8 cellular contexts compared by ENCODE assay signal in the genomic region with DNA sequence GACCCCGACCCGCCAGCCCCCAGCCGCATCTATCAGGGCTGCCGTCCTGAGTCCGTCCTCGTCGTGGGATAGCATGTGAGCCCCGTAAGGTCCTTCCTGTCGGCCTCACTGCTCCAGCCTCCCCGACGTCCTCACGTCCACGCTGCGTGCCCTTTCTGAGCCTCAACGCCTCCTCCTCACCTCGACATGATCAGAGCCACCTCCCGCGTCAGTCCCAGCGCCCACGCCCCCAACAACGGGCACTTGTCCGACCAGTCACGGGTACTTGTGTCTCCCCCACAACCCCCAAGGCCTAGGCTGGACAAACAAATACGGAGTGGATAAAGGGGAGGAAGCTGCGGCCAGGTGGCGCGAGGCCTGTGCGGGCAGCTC. TPM values are rescaled to one million over a fixed set of nuclear protein-coding genes. Genes with fewer than 3 reads are reported as not detected.
A peak's percentile ranks its signal among the peaks of the same experiment; 100 is the strongest.
DNase-seq lines count a peak whose midpoint lies in the region; ATAC-seq, FAIRE-seq and TF ChIP-seq lines count a peak whose summit lies in the region.

No MANE protein-coding gene starts in this region.

- H4K20me1 ChIP-seq in SK-N-SH (ENCODE audit: insufficient read depth) (no peaks in the 10 kb centered on the region), HepG2 (ENCODE audit: insufficient read depth, low read length) (no peaks in the 10 kb centered on the region)

- WGBS in SK-N-SH (ENCODE audit: low lambda C conversion rate), result 2% methylated on average over 28 of the region's 28 CpGs
- WGBS in HepG2 (ENCODE audit: low lambda C conversion rate), result 5% methylated on average over 24 of the region's 28 CpGs

- H3K4me3 ChIP-seq in AG04450 (ENCODE audit: low read depth, low read length) (peak overlapping the region; percentile 77), SK-N-SH (ENCODE audit: low read depth in 2 of 2, low read length in 1 of 2) (peak overlapping the region; percentile 77 to 95), breast epithelium (peak overlapping the region; percentile 65 to 83 (median 66)), HepG2 (replicated peaks in 1 of 3; ENCODE audit: insufficient read depth in 1 of 3, low read depth in 2 of 3, low read length in 3 of 3) (peak overlapping the region; percentile 76 to 92 (median 80))

- intact Hi-C loops in breast epithelium (cut with DNase I; ENCODE audit: low total_unique reads) (no loop called here), HepG2 (cut with micrococcal nuclease; ENCODE audit: unreplicated experiment) (loop anchor here (2.0 kb wide), 1 partner anchor 19 kb away; a partner anchor contains a TSS)

- TSS peak; percentile 82 for BruUV-seq in HepG2 (replicated peaks; lab: Mats Ljungman, UMichigan)

- H3K36me3 ChIP-seq in SK-N-SH (replicated peaks in 1 of 2; ENCODE audit: control insufficient read depth in 1 of 2, insufficient read depth in 2 of 2, low read length in 1 of 2), result no peaks in the 10 kb centered on the region
- H3K36me3 ChIP-seq in breast epithelium, result no peaks in the 10 kb centered on the region
- H3K36me3 ChIP-seq in HepG2 (replicated peaks in 1 of 2; ENCODE audit: control insufficient read depth in 1 of 2, insufficient read depth in 2 of 2, low read length in 2 of 2), result no peaks in the 10 kb centered on the region

- TF ChIP-seq POLR2A in breast epithelium (IDR thresholded peaks at IDR 0.05) (no peak), HepG2 (IDR thresholded peaks at IDR 0.05; ENCODE audit: insufficient read depth in 1 of 2, low read depth in 2 of 2, low read length in 2 of 2) (no peak; a peak in 1 of 4 replicates)

- peak overlapping the region; percentile 98 for H3K4me2 ChIP-seq in SK-N-SH
- peak overlapping the region; percentile 83 for H3K4me2 ChIP-seq in HepG2 (ENCODE audit: low read depth, low read length)

- H3F3A ChIP-seq in SK-N-SH (replicated peaks; ENCODE audit: insufficient read depth), result peaks cover 23% of the 10 kb centered on the region

- in situ Hi-C loops in HepG2 (cut with HindIII; ENCODE audit: extremely low pct_ligation_motif_present, low pct_unique_long_range_greater_than_20kb), result no loop called here

- H3K27ac ChIP-seq in AG04450 (ENCODE audit: low read depth, low read length) (peak overlapping the region; percentile 97), SK-N-SH (ENCODE audit: low read depth in 2 of 2, low read length in 1 of 2) (peak overlapping the region; percentile 97 to 98), breast epithelium (peak overlapping the region; percentile 89 to 91), HepG2 (ENCODE audit: extremely low read length, insufficient read depth, low read length) (peak overlapping the region; percentile 97)

- ATAC-seq in GM18520 (IDR thresholded peaks at IDR 0.05; ENCODE audit: unreplicated experiment), result peak; percentile 3
- peak; percentile 1 for ATAC-seq in HG03565 (IDR thresholded peaks at IDR 0.05; ENCODE audit: unreplicated experiment)
- peak; percentile 38 for ATAC-seq in HepG2
- ATAC-seq in GM18519 (IDR thresholded peaks at IDR 0.05; ENCODE audit: low FRiP score, unreplicated experiment), result no peak

- POLR2A ChIA-PET in AG04450 (lab: Yijun Ruan, JAX) (interaction anchor here (0.6 to 2.3 kb wide), 11 partner anchors 12 to 158 kb away, joined by 3 to 17 read pairs (median 6); a partner anchor contains a TSS), SK-N-SH (lab: Yijun Ruan, JAX) (interaction anchor here (0.8 to 3.2 kb wide), 15 partner anchors 9 to 193 kb away, joined by 3 to 34 read pairs (median 6); a partner anchor contains a TSS), HepG2 (lab: Yijun Ruan, JAX) (interaction anchor here (0.8 to 2.4 kb wide), 31 partner anchors 8 to 214 kb away, joined by 3 to 33 read pairs (median 7); a partner anchor contains a TSS)

- H3K9ac ChIP-seq in SK-N-SH, result peak overlapping the region; percentile 97
- peak overlapping the region; percentile 98 for H3K9ac ChIP-seq in HepG2 (ENCODE audit: insufficient read depth, low read depth, low read length)

- H3K9me3 ChIP-seq in AG04450 (ENCODE audit: control insufficient read depth, insufficient read depth, low read length) (peaks cover 7% of the 10 kb centered on the region; the same call in 1 of the 2 replicates), SK-N-SH (no peaks in the 10 kb centered on the region), breast epithelium (no peaks in the 10 kb centered on the region), HepG2 (ENCODE audit: low read length) (no peaks in the 10 kb centered on the region)

- H3K9me2 ChIP-seq in SK-N-SH, result no peaks in the 10 kb centered on the region

- peak overlapping the region; percentile 94 for H2AFZ ChIP-seq in SK-N-SH (ENCODE audit: low read depth)
- no peak overlapping the region for H2AFZ ChIP-seq in HepG2 (ENCODE audit: low read length)

- FAIRE-seq in HepG2 (lab: Jason Lieb, UNC), result no peak

- TF ChIP-seq CTCF in AG04450 (IDR thresholded peaks at IDR 0.05; ENCODE audit: low read depth, low read length), result 0 out of 2 replicates have a peak, but pooled peaks have one; percentile 24
- no peak for TF ChIP-seq CTCF in SK-N-SH (IDR thresholded peaks at IDR 0.05)
- TF ChIP-seq CTCF in breast epithelium (IDR thresholded peaks at IDR 0.05), result no peak
- TF ChIP-seq CTCF in HepG2 (CRISPR knock-in tag; IDR thresholded peaks at IDR 0.05), result no peak

- CTCF ChIA-PET in AG04450 (lab: Charles Lee), result no interaction called here
- CTCF ChIA-PET in SK-N-SH (lab: Yijun Ruan, JAX), result interaction anchor here (0.9 to 2.5 kb wide), 4 partner anchors 8 to 157 kb away, joined by 3 to 12 read pairs (median 4); a partner anchor contains a TSS
- CTCF ChIA-PET in HepG2 (lab: Yijun Ruan, JAX; ENCODE audit: low intra/inter-chr PET ratio, low total read pairs), result no interaction called here

- H3K4me1 ChIP-seq in SK-N-SH (ENCODE audit: control insufficient read depth in 1 of 2, insufficient read depth in 2 of 2, low read depth in 1 of 2, low read length in 1 of 2) (peaks cover 0 to 8% of the 10 kb centered on the region in 2 experiments; a peak in 2 of 4 replicates), breast epithelium (no peaks in the 10 kb centered on the region), HepG2 (ENCODE audit: insufficient read depth, low read length) (peaks cover 11% of the 10 kb centered on the region)

- no peak for DNase-seq in AG04450 (ENCODE audit: low read depth, low spot score)
- peak; percentile 83 for DNase-seq in SK-N-SH
- peak; percentile 46 to 61 for DNase-seq in breast epithelium (ENCODE audit: low spot score in 2 of 2)
- peak; percentile 49 for DNase-seq in HepG2 (ENCODE audit: low spot score)
- DNase-seq in stimulated activated CD8-positive, alpha-beta memory T cell treated with anti-CD3 and anti-CD28 coated beads, Interleukin-7, amount 100 ng/mL, for 24 hours (ENCODE audit: low read depth), result peak; percentile 20

- H3K27me3 ChIP-seq in AG04450 (ENCODE audit: control insufficient read depth, insufficient read depth, low read length), result peaks cover 10% of the 10 kb centered on the region
- no peaks in the 10 kb centered on the region for H3K27me3 ChIP-seq in SK-N-SH (ENCODE audit: insufficient read depth)
- H3K27me3 ChIP-seq in breast epithelium, result no peaks in the 10 kb centered on the region
- no peaks in the 10 kb centered on the region for H3K27me3 ChIP-seq in HepG2 (ENCODE audit: control insufficient read depth in 1 of 2, insufficient read depth in 2 of 2, low read length in 2 of 2)

- TF ChIP-seq RAD21 in SK-N-SH (IDR thresholded peaks at IDR 0.05; ENCODE audit: low read length) (no peak), HepG2 (CRISPR knock-in tag; IDR thresholded peaks at IDR 0.05) (no peak)

- no peaks in the 10 kb centered on the region for H3K79me2 ChIP-seq in SK-N-SH (ENCODE audit: insufficient read depth)
- H3K79me2 ChIP-seq in HepG2 (ENCODE audit: insufficient read depth, low read length), result no peaks in the 10 kb centered on the region

- TF ChIP-seq EP300 in SK-N-SH (IDR thresholded peaks at IDR 0.05; ENCODE audit: borderline replicate concordance in 1 of 2, low read depth in 1 of 2, low read length in 1 of 2) (no peak), HepG2 (IDR thresholded peaks at IDR 0.05; ENCODE audit: low read depth in 2 of 2, low read length in 2 of 2) (no peak), HepG2 (CRISPR knock-in tag; IDR thresholded peaks at IDR 0.05; ENCODE audit: borderline replicate concordance) (no peak)

RNA-seq across cellular contexts. Expression of a gene that starts 0.7 kb away (rescaled TPM):
- polyA plus RNA-seq in AG04450 (2011; rRNA removed) (0.06 TPM in 2 replicates), SK-N-SH (2012; rRNA removed) (1.0 and 1.1 TPM in 2 replicates), HepG2 (2011; rRNA removed) (1.5 and 1.8 TPM in 2 replicates)
- polyA minus RNA-seq in AG04450 (2011; rRNA and poly(A)+ RNA removed), result 0.13 and 0.18 TPM in 2 replicates
- 0.30 and 0.45 TPM in 2 replicates for polyA plus RNA-seq in SK-N-SH (2012; cell fraction: cytosol; rRNA removed)
- polyA plus RNA-seq in SK-N-SH (2012; cell fraction: nucleus; rRNA removed), result 8.1 and 13.1 TPM in 2 replicates
- total RNA-seq in breast epithelium (1 to 10 TPM in 2 of 3 donors, under 1 TPM in 1; 0.80 to 5.3 (median 3.6) TPM), HepG2 (2016; rRNA removed; fragmentation: Illumina TruSeq; extraction: Trizol) (1.1 and 1.9 TPM in 2 replicates)
- total RNA-seq in HepG2 (2016; cell fraction: cytosol; rRNA removed; fragmentation: Illumina TruSeq; extraction: Trizol; ENCODE audit: low read depth), result 0.10 and 0.53 TPM in 2 replicates
- 1.4 and 1.9 TPM in 2 replicates for total RNA-seq in HepG2 (2016; cell fraction: insoluble cytoplasmic fraction; rRNA removed; fragmentation: Illumina TruSeq; extraction: Trizol)
- total RNA-seq in HepG2 (2016; cell fraction: membrane; rRNA removed; fragmentation: Illumina TruSeq; extraction: Trizol), result 0.76 and 0.77 TPM in 2 replicates
- total RNA-seq in HepG2 (2016; cell fraction: nucleus; rRNA removed; fragmentation: Illumina TruSeq; extraction: Trizol), result 1.4 and 2.1 TPM in 2 replicates
- 0.74 and 1.2 TPM in 2 replicates for polyA plus RNA-seq in HepG2 (2011; cell fraction: cytosol; rRNA removed)
- polyA plus RNA-seq in HepG2 (2011; cell fraction: nucleus; rRNA removed), result 9.3 and 11.8 TPM in 2 replicates
- polyA plus RNA-seq in HepG2 (2012), result 0.83 and 1.1 TPM in 2 replicates
- 0.10 and 0.16 TPM in 2 replicates for polyA plus RNA-seq in HepG2 (2016; cell fraction: cytosol; fragmentation: Illumina TruSeq; extraction: Trizol; ENCODE audit: low read depth)
- polyA plus RNA-seq in HepG2 (2016; cell fraction: insoluble cytoplasmic fraction; fragmentation: Illumina TruSeq; extraction: Trizol; ENCODE audit: low read depth), result 0.84 and 1.1 TPM in 2 replicates
- polyA plus RNA-seq in HepG2 (2016; cell fraction: membrane; fragmentation: Illumina TruSeq; extraction: Trizol; ENCODE audit: low read depth), result 0.37 and 0.49 TPM in 2 replicates
- 3.8 and 4.5 TPM in 2 replicates for polyA plus RNA-seq in HepG2 (2016; cell fraction: nucleus; fragmentation: Illumina TruSeq; extraction: Trizol; ENCODE audit: insufficient read depth, low read depth)
- 3.8 and 4.0 TPM in 2 replicates for polyA minus RNA-seq in HepG2 (2011; rRNA and poly(A)+ RNA removed; ENCODE audit: low replicate concordance)
- polyA minus RNA-seq in HepG2 (2011; cell fraction: cytosol; rRNA and poly(A)+ RNA removed), result 0.40 and 0.79 TPM in 2 replicates
- 2.7 and 3.0 TPM in 2 replicates for polyA minus RNA-seq in HepG2 (2011; cell fraction: nucleus; rRNA and poly(A)+ RNA removed)

RNA-seq across cellular contexts. Expression of a gene that starts 8.6 kb away (rescaled TPM):
- polyA plus RNA-seq in AG04450 (2011; rRNA removed) (7.5 and 13.2 TPM in 2 replicates), SK-N-SH (2012; rRNA removed) (61.4 and 62.6 TPM in 2 replicates), HepG2 (2011; rRNA removed) (14.7 and 49.8 TPM in 2 replicates)
- 1.1 and 1.2 TPM in 2 replicates for polyA minus RNA-seq in AG04450 (2011; rRNA and poly(A)+ RNA removed)
- polyA plus RNA-seq in SK-N-SH (2012; cell fraction: cytosol; rRNA removed), result 39.1 and 61.2 TPM in 2 replicates
- 23.3 and 58.0 TPM in 2 replicates for polyA plus RNA-seq in SK-N-SH (2012; cell fraction: nucleus; rRNA removed)
- total RNA-seq in breast epithelium (10 to 100 TPM; 40.6 to 42.7 (median 42.6) TPM), HepG2 (2016; rRNA removed; fragmentation: Illumina TruSeq; extraction: Trizol) (15.1 and 41.4 TPM in 2 replicates)
- total RNA-seq in HepG2 (2016; cell fraction: cytosol; rRNA removed; fragmentation: Illumina TruSeq; extraction: Trizol; ENCODE audit: low read depth), result 4.8 and 5.3 TPM in 2 replicates
- total RNA-seq in HepG2 (2016; cell fraction: insoluble cytoplasmic fraction; rRNA removed; fragmentation: Illumina TruSeq; extraction: Trizol), result 10.3 and 47.9 TPM in 2 replicates
- total RNA-seq in HepG2 (2016; cell fraction: membrane; rRNA removed; fragmentation: Illumina TruSeq; extraction: Trizol), result 6.5 and 6.7 TPM in 2 replicates
- 31.7 and 39.4 TPM in 2 replicates for total RNA-seq in HepG2 (2016; cell fraction: nucleus; rRNA removed; fragmentation: Illumina TruSeq; extraction: Trizol)
- polyA plus RNA-seq in HepG2 (2011; cell fraction: cytosol; rRNA removed), result 18.1 and 24.4 TPM in 2 replicates
- polyA plus RNA-seq in HepG2 (2011; cell fraction: nucleus; rRNA removed), result 63.3 and 113 TPM in 2 replicates
- 59.9 and 62.4 TPM in 2 replicates for polyA plus RNA-seq in HepG2 (2012)
- 4.3 and 5.6 TPM in 2 replicates for polyA plus RNA-seq in HepG2 (2016; cell fraction: cytosol; fragmentation: Illumina TruSeq; extraction: Trizol; ENCODE audit: low read depth)
- 11.3 and 14.4 TPM in 2 replicates for polyA plus RNA-seq in HepG2 (2016; cell fraction: insoluble cytoplasmic fraction; fragmentation: Illumina TruSeq; extraction: Trizol; ENCODE audit: low read depth)
- 4.0 and 4.9 TPM in 2 replicates for polyA plus RNA-seq in HepG2 (2016; cell fraction: membrane; fragmentation: Illumina TruSeq; extraction: Trizol; ENCODE audit: low read depth)
- 43.5 and 59.5 TPM in 2 replicates for polyA plus RNA-seq in HepG2 (2016; cell fraction: nucleus; fragmentation: Illumina TruSeq; extraction: Trizol; ENCODE audit: insufficient read depth, low read depth)
- polyA minus RNA-seq in HepG2 (2011; rRNA and poly(A)+ RNA removed; ENCODE audit: low replicate concordance), result 0.23 and 15.3 TPM in 2 replicates
- 3.8 and 9.5 TPM in 2 replicates for polyA minus RNA-seq in HepG2 (2011; cell fraction: cytosol; rRNA and poly(A)+ RNA removed)
- 6.4 and 10.7 TPM in 2 replicates for polyA minus RNA-seq in HepG2 (2011; cell fraction: nucleus; rRNA and poly(A)+ RNA removed)

RNA-seq across cellular contexts. Expression of a gene that starts 18.9 kb away (rescaled TPM):
- polyA plus RNA-seq in AG04450 (2011; rRNA removed), result 0.33 and 0.37 TPM in 2 replicates
- 0.17 and 0.32 TPM in 2 replicates for polyA minus RNA-seq in AG04450 (2011; rRNA and poly(A)+ RNA removed)
- polyA plus RNA-seq in SK-N-SH (2012; rRNA removed), result 1.2 and 1.6 TPM in 2 replicates
- 0.58 and 1.1 TPM in 2 replicates for polyA plus RNA-seq in SK-N-SH (2012; cell fraction: cytosol; rRNA removed)
- polyA plus RNA-seq in SK-N-SH (2012; cell fraction: nucleus; rRNA removed), result 2.2 and 3.3 TPM in 2 replicates
- total RNA-seq in breast epithelium, result 1 to 10 TPM; 1.3 to 6.6 (median 2.3) TPM
- 0.73 and 1.3 TPM in 2 replicates for total RNA-seq in HepG2 (2016; rRNA removed; fragmentation: Illumina TruSeq; extraction: Trizol)
- 0.71 and 0.79 TPM in 2 replicates for total RNA-seq in HepG2 (2016; cell fraction: cytosol; rRNA removed; fragmentation: Illumina TruSeq; extraction: Trizol; ENCODE audit: low read depth)
- 0.68 and 1.8 TPM in 2 replicates for total RNA-seq in HepG2 (2016; cell fraction: insoluble cytoplasmic fraction; rRNA removed; fragmentation: Illumina TruSeq; extraction: Trizol)
- 1.5 and 2.2 TPM in 2 replicates for total RNA-seq in HepG2 (2016; cell fraction: membrane; rRNA removed; fragmentation: Illumina TruSeq; extraction: Trizol)
- total RNA-seq in HepG2 (2016; cell fraction: nucleus; rRNA removed; fragmentation: Illumina TruSeq; extraction: Trizol), result 1.0 and 1.6 TPM in 2 replicates
- polyA plus RNA-seq in HepG2 (2011; rRNA removed), result 0.29 and 0.69 TPM in 2 replicates
- polyA plus RNA-seq in HepG2 (2011; cell fraction: cytosol; rRNA removed), result 0.37 and 0.87 TPM in 2 replicates
- 1.6 TPM in 2 replicates for polyA plus RNA-seq in HepG2 (2011; cell fraction: nucleus; rRNA removed)
- 0.47 and 0.56 TPM in 2 replicates for polyA plus RNA-seq in HepG2 (2012)
- 0.55 and 0.72 TPM in 2 replicates for polyA plus RNA-seq in HepG2 (2016; cell fraction: cytosol; fragmentation: Illumina TruSeq; extraction: Trizol; ENCODE audit: low read depth)
- 0.70 and 0.97 TPM in 2 replicates for polyA plus RNA-seq in HepG2 (2016; cell fraction: insoluble cytoplasmic fraction; fragmentation: Illumina TruSeq; extraction: Trizol; ENCODE audit: low read depth)
- 0.61 and 0.99 TPM in 2 replicates for polyA plus RNA-seq in HepG2 (2016; cell fraction: membrane; fragmentation: Illumina TruSeq; extraction: Trizol; ENCODE audit: low read depth)
- 0.38 and 1.3 TPM in 2 replicates for polyA plus RNA-seq in HepG2 (2016; cell fraction: nucleus; fragmentation: Illumina TruSeq; extraction: Trizol; ENCODE audit: insufficient read depth, low read depth)
- polyA minus RNA-seq in HepG2 (2011; rRNA and poly(A)+ RNA removed; ENCODE audit: low replicate concordance), result 0.47 and 1.0 TPM in 2 replicates
- 0.44 and 0.69 TPM in 2 replicates for polyA minus RNA-seq in HepG2 (2011; cell fraction: cytosol; rRNA and poly(A)+ RNA removed)
- polyA minus RNA-seq in HepG2 (2011; cell fraction: nucleus; rRNA and poly(A)+ RNA removed), result 0.25 and 0.90 TPM in 2 replicates

RNA-seq across cellular contexts. Expression of a gene that starts 25.2 kb away (rescaled TPM):
- polyA plus RNA-seq in AG04450 (2011; rRNA removed) (1,927 and 2,646 TPM in 2 replicates), SK-N-SH (2012; rRNA removed) (3,905 and 4,334 TPM in 2 replicates), HepG2 (2011; rRNA removed) (4,145 and 4,408 TPM in 2 replicates)
- polyA minus RNA-seq in AG04450 (2011; rRNA and poly(A)+ RNA removed), result 1,056 and 1,413 TPM in 2 replicates
- polyA plus RNA-seq in SK-N-SH (2012; cell fraction: cytosol; rRNA removed), result 2,353 and 3,574 TPM in 2 replicates
- polyA plus RNA-seq in SK-N-SH (2012; cell fraction: nucleus; rRNA removed), result 1,227 and 1,326 TPM in 2 replicates
- total RNA-seq in breast epithelium (1,000 to 10,000 TPM; 1,794 to 2,659 (median 2,022) TPM), HepG2 (2016; rRNA removed; fragmentation: Illumina TruSeq; extraction: Trizol) (1,544 and 1,715 TPM in 2 replicates)
- 2,017 and 2,110 TPM in 2 replicates for total RNA-seq in HepG2 (2016; cell fraction: cytosol; rRNA removed; fragmentation: Illumina TruSeq; extraction: Trizol; ENCODE audit: low read depth)
- total RNA-seq in HepG2 (2016; cell fraction: insoluble cytoplasmic fraction; rRNA removed; fragmentation: Illumina TruSeq; extraction: Trizol), result 1,517 and 1,921 TPM in 2 replicates
- 2,939 and 3,145 TPM in 2 replicates for total RNA-seq in HepG2 (2016; cell fraction: membrane; rRNA removed; fragmentation: Illumina TruSeq; extraction: Trizol)
- 614 and 724 TPM in 2 replicates for total RNA-seq in HepG2 (2016; cell fraction: nucleus; rRNA removed; fragmentation: Illumina TruSeq; extraction: Trizol)
- polyA plus RNA-seq in HepG2 (2011; cell fraction: cytosol; rRNA removed), result 3,539 and 5,584 TPM in 2 replicates
- polyA plus RNA-seq in HepG2 (2011; cell fraction: nucleus; rRNA removed), result 1,780 and 1,928 TPM in 2 replicates
- polyA plus RNA-seq in HepG2 (2012), result 1,706 and 1,819 TPM in 2 replicates
- 2,310 and 2,596 TPM in 2 replicates for polyA plus RNA-seq in HepG2 (2016; cell fraction: cytosol; fragmentation: Illumina TruSeq; extraction: Trizol; ENCODE audit: low read depth)
- 1,782 and 1,827 TPM in 2 replicates for polyA plus RNA-seq in HepG2 (2016; cell fraction: insoluble cytoplasmic fraction; fragmentation: Illumina TruSeq; extraction: Trizol; ENCODE audit: low read depth)
- polyA plus RNA-seq in HepG2 (2016; cell fraction: membrane; fragmentation: Illumina TruSeq; extraction: Trizol; ENCODE audit: low read depth), result 3,073 and 3,180 TPM in 2 replicates
- 1,095 and 1,142 TPM in 2 replicates for polyA plus RNA-seq in HepG2 (2016; cell fraction: nucleus; fragmentation: Illumina TruSeq; extraction: Trizol; ENCODE audit: insufficient read depth, low read depth)
- polyA minus RNA-seq in HepG2 (2011; rRNA and poly(A)+ RNA removed; ENCODE audit: low replicate concordance), result 2,710 and 3,749 TPM in 2 replicates
- 541 and 557 TPM in 2 replicates for polyA minus RNA-seq in HepG2 (2011; cell fraction: cytosol; rRNA and poly(A)+ RNA removed)
- polyA minus RNA-seq in HepG2 (2011; cell fraction: nucleus; rRNA and poly(A)+ RNA removed), result 340 and 381 TPM in 2 replicates

RNA-seq across cellular contexts. Expression of a gene that starts 33.6 kb away (rescaled TPM):
- not detected in 2 replicates for polyA plus RNA-seq in AG04450 (2011; rRNA removed)
- not detected in 2 replicates for polyA minus RNA-seq in AG04450 (2011; rRNA and poly(A)+ RNA removed)
- polyA plus RNA-seq in SK-N-SH (2012; rRNA removed), result 0.13 TPM in 1 of 2 replicates, not detected in the other
- not detected in 2 replicates for polyA plus RNA-seq in SK-N-SH (2012; cell fraction: cytosol; rRNA removed)
- polyA plus RNA-seq in SK-N-SH (2012; cell fraction: nucleus; rRNA removed), result 0.09 TPM in 1 of 2 replicates, not detected in the other
- 1 to 10 TPM in 1 of 3 donors, not detected in 2; 2.9 TPM for total RNA-seq in breast epithelium
- not detected in 2 replicates for total RNA-seq in HepG2 (2016; rRNA removed; fragmentation: Illumina TruSeq; extraction: Trizol)
- not detected in 2 replicates for total RNA-seq in HepG2 (2016; cell fraction: cytosol; rRNA removed; fragmentation: Illumina TruSeq; extraction: Trizol; ENCODE audit: low read depth)
- not detected in 2 replicates for total RNA-seq in HepG2 (2016; cell fraction: insoluble cytoplasmic fraction; rRNA removed; fragmentation: Illumina TruSeq; extraction: Trizol)
- not detected in 2 replicates for total RNA-seq in HepG2 (2016; cell fraction: membrane; rRNA removed; fragmentation: Illumina TruSeq; extraction: Trizol)
- not detected in 2 replicates for total RNA-seq in HepG2 (2016; cell fraction: nucleus; rRNA removed; fragmentation: Illumina TruSeq; extraction: Trizol)
- not detected in 2 replicates for polyA plus RNA-seq in HepG2 (2011; rRNA removed)
- polyA plus RNA-seq in HepG2 (2011; cell fraction: cytosol; rRNA removed), result not detected in 2 replicates
- 0.57 and 1.5 TPM in 2 replicates for polyA plus RNA-seq in HepG2 (2011; cell fraction: nucleus; rRNA removed)
- not detected in 2 replicates for polyA plus RNA-seq in HepG2 (2012)
- polyA plus RNA-seq in HepG2 (2016; cell fraction: cytosol; fragmentation: Illumina TruSeq; extraction: Trizol; ENCODE audit: low read depth), result not detected in 2 replicates
- polyA plus RNA-seq in HepG2 (2016; cell fraction: insoluble cytoplasmic fraction; fragmentation: Illumina TruSeq; extraction: Trizol; ENCODE audit: low read depth), result not detected in 2 replicates
- not detected in 2 replicates for polyA plus RNA-seq in HepG2 (2016; cell fraction: membrane; fragmentation: Illumina TruSeq; extraction: Trizol; ENCODE audit: low read depth)
- polyA plus RNA-seq in HepG2 (2016; cell fraction: nucleus; fragmentation: Illumina TruSeq; extraction: Trizol; ENCODE audit: insufficient read depth, low read depth), result not detected in 2 replicates
- 0.80 TPM in 1 of 2 replicates, not detected in the other for polyA minus RNA-seq in HepG2 (2011; rRNA and poly(A)+ RNA removed; ENCODE audit: low replicate concordance)
- polyA minus RNA-seq in HepG2 (2011; cell fraction: cytosol; rRNA and poly(A)+ RNA removed), result not detected in 2 replicates
- 1.5 and 2.4 TPM in 2 replicates for polyA minus RNA-seq in HepG2 (2011; cell fraction: nucleus; rRNA and poly(A)+ RNA removed)
